1 cellular context compared by ENCODE assay signal in the genomic region with DNA sequence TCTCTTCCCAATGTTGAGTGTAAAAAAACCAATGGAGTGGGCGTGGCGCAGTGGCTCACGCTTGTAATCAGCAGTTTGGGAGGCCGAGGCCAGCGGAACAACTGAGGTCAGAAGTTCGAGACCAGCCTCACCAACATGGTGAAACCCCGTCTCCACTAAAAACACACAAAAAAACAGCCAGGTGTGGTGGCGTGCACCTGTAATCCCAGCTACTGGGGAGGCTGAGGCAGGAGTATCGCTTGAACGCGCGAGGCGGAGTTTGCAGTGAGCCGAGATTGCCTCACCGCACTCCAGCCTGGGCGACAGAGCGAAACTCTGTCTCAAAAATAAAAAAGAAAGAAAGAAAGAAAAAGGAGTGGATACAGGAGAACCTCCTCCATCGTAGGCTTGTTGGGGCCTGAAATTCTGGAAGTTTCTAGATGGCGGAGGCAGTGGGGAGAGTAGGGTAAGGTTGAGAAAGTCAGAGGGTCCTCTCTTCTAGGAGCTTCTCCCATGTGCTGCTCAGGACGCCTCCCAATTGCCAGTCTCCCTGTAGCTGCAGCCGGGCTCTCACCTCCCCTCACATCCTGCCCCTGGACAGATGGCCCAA.
TF ChIP-seq lines count a peak whose summit lies in the region.

No MANE protein-coding gene starts in this region.

TF ChIP-seq in endothelial cell of umbilical vein, 7 proteins besides CTCF, POLR2A, EP300 and RAD21:
- no peak for TF ChIP-seq JUN (IDR thresholded peaks at IDR 0.05; ENCODE audit: borderline replicate concordance, insufficient read depth, insufficient read length, low read depth)
- TF ChIP-seq GATA2 (IDR thresholded peaks at IDR 0.05; ENCODE audit: insufficient read depth, insufficient read length, low read depth, low read length), result no peak
- TF ChIP-seq FOS (IDR thresholded peaks at IDR 0.05; ENCODE audit: borderline replicate concordance, insufficient read depth, low read length), result no peak
- TF ChIP-seq EZH2 (IDR thresholded peaks at IDR 0.05; ENCODE audit: borderline replicate concordance, low read depth, low read length, severe bottlenecking), result no peak
- TF ChIP-seq MYC (IDR thresholded peaks at IDR 0.05; ENCODE audit: low read depth, low read length), result no peak
- TF ChIP-seq POLR2AphosphoS5 (IDR thresholded peaks at IDR 0.05; ENCODE audit: insufficient read depth, low read depth, low read length), result no peak
- TF ChIP-seq, protein P1, sequence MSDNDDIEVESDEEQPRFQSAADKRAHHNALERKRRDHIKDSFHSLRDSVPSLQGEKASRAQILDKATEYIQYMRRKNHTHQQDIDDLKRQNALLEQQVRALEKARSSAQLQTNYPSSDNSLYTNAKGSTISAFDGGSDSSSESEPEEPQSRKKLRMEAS (IDR thresholded peaks at IDR 0.05; ENCODE audit: insufficient read depth, insufficient read length), result no peak
TF ChIP-seq in endothelial cell of umbilical vein: peak in this region for 0.
